Comparison of ENCODE assay signal across 18 cellular contexts in genomic region chr4:20532871-20533870, GRCh38.
DNase-seq lines count a peak whose midpoint lies in the region; ATAC-seq, FAIRE-seq and TF ChIP-seq lines count a peak whose summit lies in the region.
"Had no signal": no experiment of that assay in that cellular context is flagged by ENCODE, and none has a peak within 500 bp of the region (broad histone marks: within the 10 kb centered on the region; RNA-seq: fewer than 3 reads in every experiment).

No MANE protein-coding gene starts in this region.

- no peaks in the 10 kb centered on the region for H3K4me1 ChIP-seq in fibroblast of lung (ENCODE audit: control insufficient read depth, extremely low read depth, insufficient read depth, low read length)
- H3K4me1 ChIP-seq: left ventricle myocardium inferior, parathyroid adenoma, transverse colon had no signal

- H3K9ac ChIP-seq in fibroblast of lung (ENCODE audit: insufficient read depth, low read length), result no peak overlapping the region
- H3K9ac ChIP-seq: parathyroid adenoma had no signal

- no peaks in the 10 kb centered on the region for H3K27me3 Mint-ChIP-seq in activated T-cell treated with anti-CD3 and anti-CD28 coated beads, Interleukin-2, amount 50 U/mL, for 4 hours (ENCODE audit: low read depth)

- no peak for TF ChIP-seq POLR2A in GM12892 (IDR thresholded peaks at IDR 0.05; ENCODE audit: low read depth, low read length)

- no peaks in the 10 kb centered on the region for H3K79me2 ChIP-seq in fibroblast of lung (ENCODE audit: control insufficient read depth, insufficient read depth, low read length)
- H3K79me2 ChIP-seq: parathyroid adenoma had no signal

- no peak for FAIRE-seq in urothelium cell line (lab: Jason Lieb, UNC)
- FAIRE-seq in GM12892 (lab: Jason Lieb, UNC), result no peak
- FAIRE-seq: GM12878 had no signal

- peak; percentile 93 for DNase-seq in H4 (ENCODE audit: low spot score)
- peak; percentile 71 for DNase-seq in RPMI7951 (ENCODE audit: low read depth)
- peak; percentile 63 to 74 for DNase-seq in fibroblast of lung (ENCODE audit: low read depth in 2 of 2)
- peak; percentile 50 for DNase-seq in urothelium cell line (ENCODE audit: low spot score)
- DNase-seq in HEK293T (ENCODE audit: extremely low spot score), result no peak
- DNase-seq in GM12892 (ENCODE audit: insufficient read length), result no peak
- no peak for DNase-seq in activated T-cell treated with anti-CD3 and anti-CD28 coated beads, Interleukin-2, amount 50 U/mL, for 4 hours
- DNase-seq: activated CD4-positive, alpha-beta T cell treated with anti-CD3 and anti-CD28 coated beads for 4 hours; activated naive CD4-positive, alpha-beta T cell treated with anti-CD3 and anti-CD28 coated beads for 36 hours; CD4-positive, alpha-beta memory T cell; hypothalamus; left ventricle myocardium inferior; SIG-M5; transverse colon had no signal

- CTCF ChIA-PET in HEK293T (lab: Yijun Ruan, JAX), result no interaction called here

- no peak for ATAC-seq in activated T-cell treated with anti-CD3 and anti-CD28 coated beads, Interleukin-2, amount 50 U/mL, for 4 hours
- ATAC-seq: GM12878, GM23338 had no signal

- no peaks in the 10 kb centered on the region for H4K20me1 ChIP-seq in fibroblast of lung (ENCODE audit: control insufficient read depth, extremely low read depth, insufficient read depth, low read length)

- H3K36me3 ChIP-seq in fibroblast of lung (ENCODE audit: control insufficient read depth, insufficient read depth, low read length), result no peaks in the 10 kb centered on the region
- H3K36me3 ChIP-seq: left ventricle myocardium inferior, transverse colon had no signal

- no peaks in the 10 kb centered on the region for H3K4me1 Mint-ChIP-seq in activated T-cell treated with anti-CD3 and anti-CD28 coated beads, Interleukin-2, amount 50 U/mL, for 4 hours (ENCODE audit: low read depth)
- H3K4me1 Mint-ChIP-seq: CD4-positive, alpha-beta memory T cell; GM23338 had no signal

- H3K27me3 ChIP-seq in fibroblast of lung (ENCODE audit: control insufficient read depth, insufficient read depth, low read length), result no peaks in the 10 kb centered on the region
- H3K27me3 ChIP-seq: transverse colon had no signal

- H2AFZ ChIP-seq in fibroblast of lung (ENCODE audit: low read length), result no peak overlapping the region
- H2AFZ ChIP-seq: GM23338, parathyroid adenoma had no signal

- H3K27ac ChIP-seq in fibroblast of lung (ENCODE audit: insufficient read depth, low read length), result no peak overlapping the region
- H3K27ac ChIP-seq: left ventricle myocardium inferior, parathyroid adenoma, transverse colon had no signal

- no peak overlapping the region for H3K4me3 ChIP-seq in fibroblast of lung (replicated peaks in 1 of 4; ENCODE audit: control extremely low read depth in 1 of 4, insufficient read depth in 1 of 4, low read depth in 3 of 4, low read length in 4 of 4)
- H3K4me3 ChIP-seq: GM12878, GM23338, left ventricle myocardium inferior, smooth muscle cell, transverse colon had no signal

- no peaks in the 10 kb centered on the region for H3K36me3 Mint-ChIP-seq in activated T-cell treated with anti-CD3 and anti-CD28 coated beads, Interleukin-2, amount 50 U/mL, for 4 hours (ENCODE audit: insufficient read depth)
- H3K36me3 Mint-ChIP-seq: CD4-positive, alpha-beta memory T cell had no signal

- no peaks in the 10 kb centered on the region for H3K9me3 Mint-ChIP-seq in activated T-cell treated with anti-CD3 and anti-CD28 coated beads, Interleukin-2, amount 50 U/mL, for 4 hours
- H3K9me3 Mint-ChIP-seq: activated naive CD4-positive, alpha-beta T cell treated with anti-CD3 and anti-CD28 coated beads for 36 hours; GM23338 had no signal

- no peaks in the 10 kb centered on the region for H3K9me3 ChIP-seq in fibroblast of lung (ENCODE audit: control insufficient read depth, insufficient read depth, low read depth, low read length)
- H3K9me3 ChIP-seq: left ventricle myocardium inferior, transverse colon had no signal

- TF ChIP-seq CTCF in fibroblast of lung (conservative IDR thresholded peaks at IDR 0.05 in 1 of 2, IDR thresholded peaks at IDR 0.05 in 1 of 2; ENCODE audit: low read depth in 1 of 2, low read length in 2 of 2), result no peak

- POLR2A ChIA-PET in HEK293T (lab: Yijun Ruan, JAX), result no interaction called here

- H3K4me2 ChIP-seq in fibroblast of lung (ENCODE audit: extremely low read depth, insufficient read depth, low read length), result no peak overlapping the region
- H3K4me2 ChIP-seq: GM23338, smooth muscle cell had no signal

- H3K4me3 Mint-ChIP-seq in activated T-cell treated with anti-CD3 and anti-CD28 coated beads, Interleukin-2, amount 50 U/mL, for 4 hours, result no peak overlapping the region
- H3K4me3 Mint-ChIP-seq: activated naive CD4-positive, alpha-beta T cell treated with anti-CD3 and anti-CD28 coated beads for 36 hours; CD4-positive, alpha-beta memory T cell; GM23338 had no signal

TF ChIP-seq in HEK293T, 16 proteins besides CTCF, POLR2A, EP300 and RAD21:
- TF ChIP-seq L3MBTL2 (conservative IDR thresholded peaks at IDR 0.05) (no peak), LEF1 (IDR thresholded peaks at IDR 0.05; ENCODE audit: borderline replicate concordance) (no peak), NFRKB (IDR thresholded peaks at IDR 0.05) (no peak), TARDBP (IDR thresholded peaks at IDR 0.05) (no peak), PKNOX1 (IDR thresholded peaks at IDR 0.05) (no peak), FOXK2 (IDR thresholded peaks at IDR 0.05) (no peak), CTBP1 (IDR thresholded peaks at IDR 0.05; ENCODE audit: borderline replicate concordance) (no peak), ARNT (IDR thresholded peaks at IDR 0.05) (no peak), ZNF384 (IDR thresholded peaks at IDR 0.05) (no peak)

Comparison
In these comparisons a context has a peak if more than half of its experiments do, and no peak if none do; other contexts are left out.
1. DNase-seq: peak in H4 (single experiment), RPMI7951 (single experiment), fibroblast of lung (2 of 2) and urothelium cell line (single experiment); none in HEK293T (single experiment), GM12892 (single experiment) and activated T-cell treated with anti-CD3 and anti-CD28 coated beads, Interleukin-2, amount 50 U/mL, for 4 hours (single experiment).